Comparison of ENCODE assay signal across 9 cellular contexts in the genomic region with DNA sequence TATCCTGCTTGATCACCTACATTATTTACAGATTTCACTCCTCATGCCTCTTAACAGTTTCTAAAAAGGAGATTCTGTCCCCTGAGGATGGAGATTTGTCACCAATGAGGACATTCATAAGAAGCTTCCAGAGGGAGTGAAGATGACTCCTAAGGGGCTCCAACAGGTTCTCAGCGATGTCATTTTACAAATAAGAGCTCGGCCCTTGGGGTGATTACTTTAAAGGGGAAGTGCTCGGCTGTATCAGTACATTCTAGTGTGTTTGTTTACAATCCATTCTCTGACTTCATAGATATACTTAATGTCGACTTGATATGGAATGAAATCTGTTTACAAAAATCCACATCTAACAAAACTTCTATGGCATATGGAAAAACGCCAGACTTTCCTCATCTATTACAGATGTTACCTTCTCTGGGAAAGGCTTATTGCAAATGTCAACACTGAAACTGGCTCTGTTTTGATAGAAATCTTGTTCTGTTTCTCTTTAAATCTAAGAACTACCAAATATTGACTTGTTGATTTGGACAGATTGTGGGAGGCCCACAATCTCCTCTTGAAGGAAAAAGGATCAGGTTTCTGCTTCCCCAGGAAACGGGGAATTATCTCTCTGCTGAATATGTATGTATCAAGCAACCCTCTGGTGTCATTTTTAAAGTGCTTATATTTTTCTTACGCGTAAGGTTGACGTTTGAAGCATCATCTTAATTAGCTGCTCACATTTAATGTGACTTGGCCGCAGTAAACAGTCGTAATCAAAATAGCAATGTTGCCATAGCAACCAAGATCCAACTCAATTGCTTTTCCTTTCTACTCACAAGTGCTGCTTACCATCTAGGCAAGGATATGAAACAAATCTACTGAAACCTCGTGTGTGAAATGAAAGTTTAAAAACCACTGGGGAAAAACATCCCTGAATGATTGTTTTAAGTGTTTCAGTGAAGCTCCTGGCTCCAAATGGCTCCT.
DNase-seq lines count a peak whose midpoint lies in the region; ATAC-seq and TF ChIP-seq lines count a peak whose summit lies in the region.
"Had no signal": no experiment of that assay in that cellular context is flagged by ENCODE, and none has a peak within 500 bp of the region (broad histone marks: within the 10 kb centered on the region; RNA-seq: fewer than 3 reads in every experiment).

No MANE protein-coding gene starts in this region.

- H3K36me3 Mint-ChIP-seq in T-cell (peaks cover 19% of the 10 kb centered on the region), glutamatergic neuron (ENCODE audit: unreplicated experiment) (no peaks in the 10 kb centered on the region)

- peak overlapping the region; percentile 47 for H3K27ac ChIP-seq in 22Rv1

- peak overlapping the region; percentile 34 to 80 for H3K27ac Mint-ChIP-seq in T-cell
- peak overlapping the region; percentile 19 for H3K27ac Mint-ChIP-seq in glutamatergic neuron (ENCODE audit: unreplicated experiment)
- H3K27ac Mint-ChIP-seq: activated B cell treated with CpG ODN at 0.5 μM for 24 hours had no signal

- peaks cover 33 to 76% (median 49%) of the 10 kb centered on the region in 3 donors for H3K4me1 Mint-ChIP-seq in T-cell
- H3K4me1 Mint-ChIP-seq in glutamatergic neuron (ENCODE audit: low read depth, unreplicated experiment), result peaks cover 5% of the 10 kb centered on the region

- peak in 1 of 4 experiments; percentile 53 for ATAC-seq in T-cell (replicated peaks in 1 of 4)
- no peak for ATAC-seq in GM19324 (IDR thresholded peaks at IDR 0.05; ENCODE audit: low FRiP score, unreplicated experiment)

- H3K9me3 Mint-ChIP-seq in T-cell (no peaks in the 10 kb centered on the region), glutamatergic neuron (ENCODE audit: unreplicated experiment) (no peaks in the 10 kb centered on the region)
- H3K9me3 Mint-ChIP-seq: activated B cell treated with CpG ODN at 0.5 μM for 24 hours had no signal

- H3K27me3 Mint-ChIP-seq in T-cell, result no peaks in the 10 kb centered on the region
- H3K27me3 Mint-ChIP-seq in glutamatergic neuron (ENCODE audit: unreplicated experiment), result peaks cover 1% of the 10 kb centered on the region
- H3K27me3 Mint-ChIP-seq: activated B cell treated with CpG ODN at 0.5 μM for 24 hours had no signal

- CTCF ChIA-PET in T-cell (lab: Charles Lee), result interaction anchor here in 1 of 2 donors (0.6 to 1.2 kb wide), 3 partner anchors 10 to 308 kb away, joined by 4 to 6 read pairs (median 5); no protein-coding TSS in a partner anchor

- TF ChIP-seq CTCF in 22Rv1 (IDR thresholded peaks at IDR 0.05) (no peak), glutamatergic neuron (IDR thresholded peaks at IDR 0.05; ENCODE audit: partially characterized antibody, unreplicated experiment) (no peak)

- H3K4me3 Mint-ChIP-seq in T-cell (no peak overlapping the region), glutamatergic neuron (ENCODE audit: unreplicated experiment) (peak overlapping the region; percentile 30)
- H3K4me3 Mint-ChIP-seq: activated B cell treated with CpG ODN at 0.5 μM for 24 hours had no signal

- in situ Hi-C loops in ACHN (cut with HindIII; ENCODE audit: low pct_ligation_motif_present, low pct_unique_long_range_greater_than_20kb, low sequenced_read_pairs), result no loop called here

- peak; percentile 11 for DNase-seq in HCEC 1CT
- peak in 3 of 34 experiments; percentile 7 to 22 (median 19) for DNase-seq in T-cell
- DNase-seq in glutamatergic neuron, result no peak
- DNase-seq in effector CD8-positive, alpha-beta T cell (lab: John Stamatoyannopoulos, UW), result no peak
- no peak for DNase-seq in Kasumi-1 (lab: John Stamatoyannopoulos, UW)
- no peak for DNase-seq in ACHN
- DNase-seq: activated B cell treated with CpG ODN at 0.5 μM for 24 hours had no signal

- POLR2A ChIA-PET in T-cell (lab: Charles Lee), result interaction anchor here in 1 of 2 donors (0.6 to 0.8 kb wide), 2 partner anchors 10 to 98 kb away, joined by 4 read pairs; no protein-coding TSS in a partner anchor
